In the genomic region with DNA sequence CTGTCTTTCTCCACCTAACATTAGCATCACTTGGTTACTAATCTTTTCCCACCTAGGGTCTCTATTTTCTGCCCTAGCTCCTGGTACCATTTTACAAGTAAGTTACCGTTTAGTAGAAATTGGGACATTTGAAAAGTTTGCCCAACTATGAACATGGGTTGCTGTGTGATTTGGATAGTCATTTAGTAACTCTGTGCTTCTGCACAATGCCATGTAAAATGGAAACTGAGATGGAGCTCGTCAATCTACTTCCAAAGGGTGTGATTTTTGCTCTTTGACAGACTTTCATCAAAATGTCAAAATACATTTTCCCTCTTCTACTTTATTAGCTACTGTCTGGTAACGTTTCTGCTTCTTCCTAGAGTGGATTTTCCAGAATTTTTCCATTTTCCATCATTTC, we compare ENCODE assay signal across 19 cellular contexts.
"Had no signal": no experiment of that assay in that cellular context is flagged by ENCODE, and none has a peak within 500 bp of the region (broad histone marks: within the 10 kb centered on the region; RNA-seq: fewer than 3 reads in every experiment).

No MANE protein-coding gene starts in this region.

- H3K4me1 Mint-ChIP-seq: neural crest cell had no signal

- H3K4me3 Mint-ChIP-seq: activated naive CD8-positive, alpha-beta T cell treated with anti-CD3 and anti-CD28 coated beads, Interleukin-2, amount 10 ng/mL, durations not matched to agents 7 days and 5 days; dendritic cell treated with granulocyte-macrophage colony-stimulating factor and Interleukin-4, amounts not matched to agents 40 ng/mL and 50 ng/mL, for 4 days; neural crest cell had no signal

- H3K9me3 ChIP-seq: lower lobe of right lung, pancreas, tibial artery had no signal

- H3K9me3 Mint-ChIP-seq: dendritic cell treated with granulocyte-macrophage colony-stimulating factor and Interleukin-4, amounts not matched to agents 40 ng/mL and 50 ng/mL, for 4 days had no signal

- ATAC-seq: left cardiac atrium, pancreas had no signal

- H3K27ac Mint-ChIP-seq: activated naive CD8-positive, alpha-beta T cell treated with anti-CD3 and anti-CD28 coated beads, Interleukin-2, amount 10 ng/mL, durations not matched to agents 7 days and 5 days; dendritic cell treated with granulocyte-macrophage colony-stimulating factor and Interleukin-4, amounts not matched to agents 40 ng/mL and 50 ng/mL, for 4 days had no signal

- H3K4me3 ChIP-seq: lower lobe of right lung, pancreas, sigmoid colon, spleen, tibial artery had no signal

- H3K27me3 Mint-ChIP-seq: activated naive CD8-positive, alpha-beta T cell treated with anti-CD3 and anti-CD28 coated beads, Interleukin-2, amount 10 ng/mL, durations not matched to agents 7 days and 5 days; dendritic cell treated with granulocyte-macrophage colony-stimulating factor and Interleukin-4, amounts not matched to agents 40 ng/mL and 50 ng/mL, for 4 days had no signal

- FAIRE-seq: frontal cortex, pancreas, urothelium cell line had no signal

- H3K27ac ChIP-seq: epithelial cell of prostate, lower lobe of right lung, pancreas, sigmoid colon, tibial artery had no signal

- H3K27me3 ChIP-seq: pancreas, sigmoid colon, spleen, tibial artery had no signal

- H3K36me3 ChIP-seq: lower lobe of right lung, pancreas, sigmoid colon, spleen, tibial artery had no signal

- H3K4me1 ChIP-seq: lower lobe of right lung, tibial artery had no signal

- DNase-seq: activated CD4-positive, CD25-positive, alpha-beta regulatory T cell treated with anti-CD3 and anti-CD28 coated beads, Interleukin-2, amount 50 U/mL, for 72 hours; activated CD8-positive, alpha-beta memory T cell treated with anti-CD3 and anti-CD28 coated beads for 24 hours; activated effector memory CD4-positive, alpha-beta T cell treated with Interleukin-2 at 50 U/mL for 16 hours; activated naive CD8-positive, alpha-beta T cell treated with anti-CD3 and anti-CD28 coated beads, Interleukin-2, amount 10 ng/mL, durations not matched to agents 7 days and 5 days; anterior cingulate cortex; effector memory CD4-positive, alpha-beta T cell; head of caudate nucleus; left cardiac atrium; lower lobe of right lung; pancreas; sigmoid colon; spleen; T1000; tibial artery had no signal
